12 cellular contexts compared by ENCODE assay signal in the genomic region with DNA sequence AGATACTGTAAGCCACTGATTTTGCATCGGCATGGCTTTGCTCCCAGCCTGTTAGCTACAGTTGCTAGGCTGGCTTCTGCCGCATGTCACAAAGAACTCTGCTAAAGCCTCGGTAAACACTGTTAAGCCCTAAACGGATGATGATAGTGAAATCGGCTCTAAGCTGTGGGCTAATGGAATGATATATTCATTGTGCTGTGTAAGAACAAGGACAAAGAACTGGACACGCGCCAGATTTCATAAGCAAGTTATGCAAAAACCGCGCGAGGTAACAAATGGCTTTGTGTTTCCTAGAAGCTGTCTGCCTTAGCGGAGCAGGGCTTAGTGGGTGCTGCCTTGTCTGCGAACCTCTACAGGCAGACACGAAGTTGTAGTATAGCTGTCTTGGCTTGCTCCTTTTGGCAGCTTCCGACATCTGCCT.
DNase-seq lines count a peak whose midpoint lies in the region; ATAC-seq lines count a peak whose summit lies in the region.
"Had no signal": no experiment of that assay in that cellular context is flagged by ENCODE, and none has a peak within 500 bp of the region (broad histone marks: within the 10 kb centered on the region; RNA-seq: fewer than 3 reads in every experiment).

No MANE protein-coding gene starts in this region.

- no peak for ATAC-seq in HG03439 (IDR thresholded peaks at IDR 0.05; ENCODE audit: unreplicated experiment)
- ATAC-seq: activated CD4-positive, alpha-beta T cell treated with anti-CD3 and anti-CD28 coated beads for 36 hours; PC-3 had no signal

- no peak overlapping the region for H3K27ac ChIP-seq in epithelial cell of prostate
- H3K27ac ChIP-seq: neutrophil had no signal

- DNase-seq in DMS79 treated with DMSO at 0.1 percent for 48 hours (lab: John Stamatoyannopoulos, UW) (peak; percentile 91), NCI-H526 treated with DMSO at 0.1 percent for 48 hours (lab: John Stamatoyannopoulos, UW) (peak; percentile 95), epithelial cell of prostate (ENCODE audit: low read depth, low spot score) (peak; percentile 43), occipital lobe (lab: John Stamatoyannopoulos, UW) (peak; percentile 50), AG08395 (ENCODE audit: low spot score) (no peak)
- no peak for DNase-seq in stimulated activated CD4-positive, alpha-beta T cell treated with anti-CD3 and anti-CD28 coated beads, Interleukin-15, amount 100 ng/mL, for 24 hours
- DNase-seq in stimulated activated CD8-positive, alpha-beta memory T cell treated with anti-CD3 and anti-CD28 coated beads, Interleukin-4, amount 100 ng/mL, for 48 hours: no peak
- DNase-seq: activated CD4-positive, alpha-beta T cell treated with anti-CD3 and anti-CD28 coated beads for 36 hours; activated naive CD8-positive, alpha-beta T cell treated with anti-CD3 and anti-CD28 coated beads, Interleukin-2, amount 10 ng/mL, durations not matched to agents 7 days and 5 days; PC-3 had no signal

Comparison
In these comparisons a context has a peak if more than half of its experiments do, and no peak if none do; other contexts are left out.
1. DNase-seq: peak in DMS79 treated with DMSO at 0.1 percent for 48 hours (single experiment), NCI-H526 treated with DMSO at 0.1 percent for 48 hours (single experiment), epithelial cell of prostate (single experiment) and occipital lobe (single experiment); none in stimulated activated CD4-positive, alpha-beta T cell treated with anti-CD3 and anti-CD28 coated beads, Interleukin-15, amount 100 ng/mL, for 24 hours (single experiment), stimulated activated CD8-positive, alpha-beta memory T cell treated with anti-CD3 and anti-CD28 coated beads, Interleukin-4, amount 100 ng/mL, for 48 hours (single experiment) and AG08395 (single experiment).